Comparison of ENCODE assay signal across 15 cellular contexts in the genomic region with DNA sequence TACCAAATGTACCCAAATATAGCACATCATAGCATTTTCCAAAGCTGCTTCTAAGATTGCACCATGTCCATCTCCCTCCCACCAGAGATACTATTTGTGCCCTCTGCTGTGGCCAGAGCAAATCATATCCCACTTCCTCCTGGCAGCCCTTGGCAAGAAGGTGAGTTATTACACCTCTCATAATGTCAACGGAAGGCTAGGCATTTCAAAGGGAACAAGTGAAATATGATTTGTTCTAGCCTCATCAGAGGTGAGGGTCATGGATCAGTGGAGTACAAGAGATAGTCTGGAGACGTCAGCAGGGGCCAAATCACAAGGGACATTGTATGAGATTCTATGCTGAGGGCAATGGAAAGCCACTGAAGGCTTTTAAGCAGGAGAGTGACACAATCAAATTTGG.
A peak's percentile ranks its signal among the peaks of the same experiment; 100 is the strongest.
DNase-seq lines count a peak whose midpoint lies in the region; ATAC-seq and TF ChIP-seq lines count a peak whose summit lies in the region.
"Had no signal": no experiment of that assay in that cellular context is flagged by ENCODE, and none has a peak within 500 bp of the region (broad histone marks: within the 10 kb centered on the region; RNA-seq: fewer than 3 reads in every experiment).

No MANE protein-coding gene starts in this region.

- H2AFZ ChIP-seq in PC-3 (ENCODE audit: low read length): no peak overlapping the region

- H3K4me2 ChIP-seq in PC-3 (ENCODE audit: low read length): peak overlapping the region; percentile 67; the same call in 1 of the 2 replicates
- H3K4me2 ChIP-seq: A549 had no signal

- H3K9me2 ChIP-seq in PC-3 (replicated peaks; ENCODE audit: low read length): no peaks in the 10 kb centered on the region

- H3K9ac ChIP-seq in PC-3 (ENCODE audit: low read length): no peak overlapping the region
- H3K9ac ChIP-seq in endodermal cell (ENCODE audit: extremely low read depth, low read length, poor library complexity, severe bottlenecking): no peak overlapping the region

- H3F3A ChIP-seq in PC-3 (ENCODE audit: low read length, unreplicated experiment): no peaks in the 10 kb centered on the region

- ATAC-seq in PC-3: no peak
- ATAC-seq in stimulated activated memory B cell treated with anti-CD40 and anti-IgM and Interleukin-4, amounts not matched to agents 10 μg/mL and 1 μg/mL and 100 μg/mL, for 72 hours: peak; percentile 27
- ATAC-seq: A549 had no signal

- POLR2A ChIA-PET in MCF 10A (lab: Yijun Ruan, JAX) (interaction anchor here (0.6 to 8.9 kb wide), 11 partner anchors 13 to 79 kb away, joined by 3 to 113 read pairs (median 10); no protein-coding TSS in a partner anchor), PC-3 (lab: Charles Lee; ENCODE audit: unreplicated experiment) (interaction anchor here (0.6 kb wide), 1 partner anchor 51 kb away, joined by 6 read pairs; no protein-coding TSS in a partner anchor)

- CTCF ChIA-PET in MCF 10A (lab: Yijun Ruan, JAX): interaction anchor here (0.5 to 4.2 kb wide), 7 partner anchors 9 to 555 kb away, joined by 3 to 47 read pairs (median 3); no protein-coding TSS in a partner anchor
- CTCF ChIA-PET in PC-3 (lab: Charles Lee): no interaction called here

- H3K4me1 ChIP-seq in breast epithelium (peaks cover 0 to 4% of the 10 kb centered on the region in 2 donors), PC-3 (ENCODE audit: insufficient read depth, low read length) (peaks cover 19% of the 10 kb centered on the region), endodermal cell (ENCODE audit: control insufficient read depth, insufficient read depth, low read length) (peaks cover 23% of the 10 kb centered on the region)

- intact Hi-C loops in MCF 10A (cut with micrococcal nuclease) (no loop called here), breast epithelium (cut with DNase I; ENCODE audit: low total_unique reads) (no loop called here), PC-3 (cut with micrococcal nuclease) (no loop called here)

- H3K36me3 ChIP-seq in breast epithelium (no peaks in the 10 kb centered on the region), PC-3 (ENCODE audit: low read depth, low read length) (no peaks in the 10 kb centered on the region), endodermal cell (ENCODE audit: control insufficient read depth, insufficient read depth, low read length) (no peaks in the 10 kb centered on the region)
- H3K36me3 ChIP-seq: SJSA1 had no signal

- H3K36me3 Mint-ChIP-seq in MCF 10A (ENCODE audit: insufficient read depth, unreplicated experiment) (peaks cover 22% of the 10 kb centered on the region), endodermal cell (ENCODE audit: low read depth) (no peaks in the 10 kb centered on the region)
- H3K36me3 Mint-ChIP-seq in stimulated activated memory B cell treated with anti-CD40 and anti-IgM and Interleukin-4, amounts not matched to agents 10 μg/mL and 1 μg/mL and 100 μg/mL, for 72 hours: no peaks in the 10 kb centered on the region
- H3K36me3 Mint-ChIP-seq: CD14-positive monocyte, IgD-negative memory B cell had no signal

- H3K4me3 ChIP-seq in breast epithelium: no peak overlapping the region
- H3K4me3 ChIP-seq in PC-3 (ENCODE audit: low read length): peak overlapping the region; percentile 21; the same call in 1 of the 2 replicates
- no peak overlapping the region for H3K4me3 ChIP-seq in endodermal cell (ENCODE audit: low read length)
- H3K4me3 ChIP-seq: A549, SJSA1 had no signal

- WGBS in endodermal cell (ENCODE audit: insufficient coverage in 1 of 2, insufficient read length in 1 of 2), 2 experiments: 84 to 89% methylated on average over 2 of the region's 2 CpGs

- no peaks in the 10 kb centered on the region for H3K27me3 ChIP-seq in breast epithelium
- no peaks in the 10 kb centered on the region for H3K27me3 ChIP-seq in PC-3 (ENCODE audit: low read length)
- no peaks in the 10 kb centered on the region for H3K27me3 ChIP-seq in endodermal cell (ENCODE audit: control insufficient read depth, insufficient read depth, low read length, poor library complexity, severe bottlenecking)
- H3K27me3 ChIP-seq: SJSA1 had no signal

- H3K4me1 Mint-ChIP-seq in MCF 10A (ENCODE audit: insufficient read depth, unreplicated experiment) (peaks cover 66% of the 10 kb centered on the region), endodermal cell (peaks cover 28% of the 10 kb centered on the region)
- H3K4me1 Mint-ChIP-seq in stimulated activated memory B cell treated with anti-CD40 and anti-IgM and Interleukin-4, amounts not matched to agents 10 μg/mL and 1 μg/mL and 100 μg/mL, for 72 hours: no peaks in the 10 kb centered on the region

- no peaks in the 10 kb centered on the region for H3K27me3 Mint-ChIP-seq in MCF 10A (ENCODE audit: insufficient read depth, unreplicated experiment)
- H3K27me3 Mint-ChIP-seq in endodermal cell (ENCODE audit: insufficient read depth): no peaks in the 10 kb centered on the region
- no peaks in the 10 kb centered on the region for H3K27me3 Mint-ChIP-seq in stimulated activated memory B cell treated with anti-CD40 and anti-IgM and Interleukin-4, amounts not matched to agents 10 μg/mL and 1 μg/mL and 100 μg/mL, for 72 hours
- H3K27me3 Mint-ChIP-seq: B cell, IgD-negative memory B cell had no signal

- H3K9me3 ChIP-seq in breast epithelium (no peaks in the 10 kb centered on the region), PC-3 (ENCODE audit: low read length) (no peaks in the 10 kb centered on the region), endodermal cell (ENCODE audit: control insufficient read depth, low read length) (no peaks in the 10 kb centered on the region)
- H3K9me3 ChIP-seq: A549, SJSA1 had no signal

- BruUV-seq in MCF 10A (replicated peaks; lab: Mats Ljungman, UMichigan) (no TSS peak), PC-3 (replicated peaks; lab: Mats Ljungman, UMichigan) (no TSS peak)

- TF ChIP-seq POLR2A in breast epithelium (IDR thresholded peaks at IDR 0.05): no peak

- H3K27ac ChIP-seq in breast epithelium (no peak overlapping the region), PC-3 (ENCODE audit: low read length) (no peak overlapping the region), endodermal cell (ENCODE audit: low read depth, low read length) (no peak overlapping the region)
- H3K27ac ChIP-seq: A549, SJSA1 had no signal

- H3K9me3 Mint-ChIP-seq in MCF 10A (ENCODE audit: unreplicated experiment) (no peaks in the 10 kb centered on the region), endodermal cell (no peaks in the 10 kb centered on the region)
- no peaks in the 10 kb centered on the region for H3K9me3 Mint-ChIP-seq in stimulated activated memory B cell treated with anti-CD40 and anti-IgM and Interleukin-4, amounts not matched to agents 10 μg/mL and 1 μg/mL and 100 μg/mL, for 72 hours
- H3K9me3 Mint-ChIP-seq: CD14-positive monocyte, IgD-negative memory B cell had no signal

- H3K79me2 ChIP-seq in PC-3 (ENCODE audit: low read length): peaks cover 88% of the 10 kb centered on the region

- TF ChIP-seq CTCF in MCF 10A (IDR thresholded peaks at IDR 0.05; ENCODE audit: unreplicated experiment) (no peak), breast epithelium (IDR thresholded peaks at IDR 0.05) (no peak), PC-3 (conservative IDR thresholded peaks at IDR 0.05; ENCODE audit: low read depth, low read length) (no peak), endodermal cell (conservative IDR thresholded peaks at IDR 0.05) (no peak)

- no peaks in the 10 kb centered on the region for H4K20me1 ChIP-seq in PC-3 (ENCODE audit: low read length)

- peak overlapping the region; percentile 82 for H3K4me3 Mint-ChIP-seq in MCF 10A (ENCODE audit: unreplicated experiment)
- H3K4me3 Mint-ChIP-seq in endodermal cell: no peak overlapping the region
- no peak overlapping the region for H3K4me3 Mint-ChIP-seq in stimulated activated memory B cell treated with anti-CD40 and anti-IgM and Interleukin-4, amounts not matched to agents 10 μg/mL and 1 μg/mL and 100 μg/mL, for 72 hours
- H3K4me3 Mint-ChIP-seq: B cell, CD14-positive monocyte had no signal

- peak; percentile 64 for DNase-seq in MCF 10A (ENCODE audit: unreplicated experiment)
- no peak for DNase-seq in breast epithelium (ENCODE audit: low spot score in 2 of 2)
- DNase-seq in PC-3: no peak
- DNase-seq in endodermal cell: peak; percentile 7
- no peak for DNase-seq in NCI-H2171 treated with DMSO at 0.1 percent for 48 hours (lab: John Stamatoyannopoulos, UW)
- DNase-seq in globus pallidus (ENCODE audit: low spot score): no peak
- DNase-seq: H7, NCI-H1694, NCI-H82 had no signal

- H3K27ac Mint-ChIP-seq in MCF 10A (ENCODE audit: low read depth, unreplicated experiment): peak overlapping the region; percentile 94
- H3K27ac Mint-ChIP-seq in endodermal cell: no peak overlapping the region
- no peak overlapping the region for H3K27ac Mint-ChIP-seq in stimulated activated memory B cell treated with anti-CD40 and anti-IgM and Interleukin-4, amounts not matched to agents 10 μg/mL and 1 μg/mL and 100 μg/mL, for 72 hours
- H3K27ac Mint-ChIP-seq: B cell, CD14-positive monocyte, IgD-negative memory B cell had no signal

Comparison
In these comparisons a context has a peak if more than half of its experiments do, and no peak if none do; other contexts are left out.
1. DNase-seq: peak in MCF 10A (single experiment) and endodermal cell (single experiment); none in breast epithelium (0 of 2), PC-3 (single experiment), NCI-H2171 treated with DMSO at 0.1 percent for 48 hours (single experiment) and globus pallidus (single experiment).